11 cellular contexts compared by ENCODE assay signal in the genomic region with DNA sequence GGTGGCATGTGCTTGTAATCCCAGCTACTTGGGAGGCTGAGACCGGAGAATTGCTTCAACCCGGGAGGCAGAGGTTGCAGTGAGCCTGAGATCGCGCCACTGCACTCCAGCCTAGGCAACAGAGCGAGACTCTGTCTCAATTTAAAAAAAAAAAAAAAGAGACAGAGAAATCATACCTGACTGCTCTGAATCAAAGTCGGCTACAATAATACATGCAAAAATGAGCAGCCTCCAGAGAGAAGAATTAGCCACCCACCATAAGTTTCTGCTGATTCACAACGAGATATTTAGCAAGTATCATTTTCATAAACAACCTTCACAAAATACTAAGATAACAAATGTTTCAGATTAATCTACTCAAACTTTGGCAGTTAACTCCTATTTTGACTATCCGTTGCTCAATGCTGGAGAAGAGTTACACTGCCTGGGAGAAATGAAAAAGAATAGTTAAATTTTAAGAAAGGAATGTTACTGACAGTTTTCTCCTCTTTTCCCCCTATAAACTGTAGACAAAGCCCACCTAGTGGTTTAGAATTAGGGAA. TPM values are rescaled to one million over a fixed set of nuclear protein-coding genes. Genes with fewer than 3 reads are reported as not detected.
DNase-seq lines count a peak whose midpoint lies in the region; FAIRE-seq and TF ChIP-seq lines count a peak whose summit lies in the region.
"Had no signal": no experiment of that assay in that cellular context is flagged by ENCODE, and none has a peak within 500 bp of the region (broad histone marks: within the 10 kb centered on the region; RNA-seq: fewer than 3 reads in every experiment).

No MANE protein-coding gene starts in this region.

- no peak for TF ChIP-seq RAD21 in H1 (IDR thresholded peaks at IDR 0.05 in 1 of 2, conservative IDR thresholded peaks at IDR 0.05 in 1 of 2; ENCODE audit: low read depth in 2 of 2, low read length in 2 of 2)

- TF ChIP-seq CTCF in GM06990 (IDR thresholded peaks at IDR 0.05; ENCODE audit: insufficient read depth, low read length, poor library complexity, severe bottlenecking) (no peak), NB4 (IDR thresholded peaks at IDR 0.05; ENCODE audit: low read depth, low read length) (no peak), H1 (IDR thresholded peaks at IDR 0.05; ENCODE audit: control extremely low read depth in 1 of 3, insufficient read depth in 1 of 3, low read depth in 1 of 3, low read length in 3 of 3) (no peak), retinal pigment epithelial cell (conservative IDR thresholded peaks at IDR 0.05; ENCODE audit: low read depth, low read length) (no peak), CD14-positive monocyte (IDR thresholded peaks at IDR 0.05) (no peak)

- H3K4me1 ChIP-seq in H1 (replicated peaks in 1 of 4; ENCODE audit: control insufficient read depth in 3 of 4, insufficient read depth in 4 of 4, low read length in 3 of 4), result peaks cover 4 to 9% (median 6%) of the 10 kb centered on the region in 4 experiments; a peak in 6 of 7 replicates
- H3K4me1 ChIP-seq: ascending aorta had no signal

- no peak overlapping the region for H4K91ac ChIP-seq in H1 (replicated peaks; ENCODE audit: insufficient read length, low read length)

- H3K27me3 ChIP-seq in GM06990 (replicated peaks; ENCODE audit: control insufficient read depth, insufficient read depth, low read length), result peaks cover 3% of the 10 kb centered on the region
- H3K27me3 ChIP-seq in H1 (replicated peaks in 1 of 4; ENCODE audit: control insufficient read depth in 3 of 4, extremely low read depth in 1 of 4, insufficient read depth in 3 of 4, low read length in 3 of 4), result no peaks in the 10 kb centered on the region
- H3K27me3 ChIP-seq: ascending aorta, testis had no signal

- H4K8ac ChIP-seq in H1 (ENCODE audit: extremely low read depth, insufficient read depth, low read length), result no peak overlapping the region

- TF ChIP-seq POLR2A in NB4 (IDR thresholded peaks at IDR 0.05; ENCODE audit: extremely low read depth, insufficient read length) (no peak), H1 (IDR thresholded peaks at IDR 0.05; ENCODE audit: control extremely low read depth in 1 of 2, low read depth in 2 of 2, low read length in 2 of 2) (no peak)

- no peaks in the 10 kb centered on the region for H3K27me3 Mint-ChIP-seq in CD14-positive monocyte (ENCODE audit: low read depth in 3 of 3)

- H3K4ac ChIP-seq in H1 (replicated peaks; ENCODE audit: insufficient read length, low read depth, low read length), result no peak overlapping the region

- H2BK120ac ChIP-seq in H1 (replicated peaks; ENCODE audit: low read depth, low read length), result no peak overlapping the region

- peaks cover 8% of the 10 kb centered on the region for H3K23me2 ChIP-seq in H1 (ENCODE audit: low read depth, low read length)

- no peak overlapping the region for H4K5ac ChIP-seq in H1 (ENCODE audit: insufficient read length, low read depth, low read length)

- no peak overlapping the region for H2BK15ac ChIP-seq in H1 (ENCODE audit: low read length)

- no peak overlapping the region for H3K9ac ChIP-seq in H1 (replicated peaks in 1 of 4; ENCODE audit: extremely low read depth in 1 of 4, low read depth in 3 of 4, low read length in 3 of 4)

- no peak overlapping the region for H2AK5ac ChIP-seq in H1 (ENCODE audit: low read depth, low read length)

- H2BK12ac ChIP-seq in H1 (ENCODE audit: low read depth, low read length), result no peak overlapping the region

- H3K36me3 ChIP-seq in GM06990 (ENCODE audit: control insufficient read depth, insufficient read depth, low read length), result no peaks in the 10 kb centered on the region
- H3K36me3 ChIP-seq in H1 (ENCODE audit: control insufficient read depth in 2 of 4, insufficient read depth in 4 of 4, low read length in 3 of 4), result no peaks in the 10 kb centered on the region
- H3K36me3 ChIP-seq: ascending aorta had no signal

- no peak overlapping the region for H3K18ac ChIP-seq in H1 (ENCODE audit: extremely low read depth, low read length)

- H3K27ac ChIP-seq in H1 (ENCODE audit: low read depth, low read length), result no peak overlapping the region

- H3K4me3 ChIP-seq in GM06990 (replicated peaks; ENCODE audit: low read depth, low read length) (no peak overlapping the region), NB4 (ENCODE audit: low read depth, low read length) (peak overlapping the region; percentile 90), H1 (ENCODE audit: extremely low read depth in 1 of 4, insufficient read depth in 2 of 4, low read depth in 3 of 4, low read length in 4 of 4) (peak overlapping the region; percentile 1 to 92 (median 78); a peak in 6 of 8 replicates), retinal pigment epithelial cell (ENCODE audit: low read length) (peak overlapping the region; percentile 66)

- peaks cover 0 to 5% of the 10 kb centered on the region in 2 donors for H3K36me3 Mint-ChIP-seq in CD14-positive monocyte

- no peak overlapping the region for H2AFZ ChIP-seq in H1 (ENCODE audit: low read length)

- H3K9me3 Mint-ChIP-seq in CD14-positive monocyte, result peaks cover 0 to 2% (median 0%) of the 10 kb centered on the region in 7 donors

- POLR2A ChIA-PET in H1 (lab: Charles Lee; ENCODE audit: partially characterized antibody), result interaction anchor here (2.0 to 3.3 kb wide), 3 partner anchors 10 to 26 kb away, joined by 5 to 20 read pairs (median 17); no protein-coding TSS in a partner anchor

- no peaks in the 10 kb centered on the region for H3K9me3 ChIP-seq in H1 (ENCODE audit: insufficient read depth in 2 of 2, low read depth in 1 of 2, low read length in 1 of 2)
- H3K9me3 ChIP-seq: ascending aorta, testis had no signal

- H3K79me1 ChIP-seq in H1 (ENCODE audit: low read depth, low read length), result peaks cover 5% of the 10 kb centered on the region

- peak overlapping the region in 3 of 7 donors; percentile 22 to 89 (median 25) for H3K27ac Mint-ChIP-seq in CD14-positive monocyte

- peak; percentile 7 for DNase-seq in GM06990 (ENCODE audit: extremely low read depth, insufficient read length)
- DNase-seq in NB4 (ENCODE audit: low read depth), result peak; percentile 6
- no peak for DNase-seq in H1 (ENCODE audit: low read depth in 1 of 2, low spot score in 2 of 2)
- DNase-seq in retinal pigment epithelial cell (ENCODE audit: low read depth), result no peak
- no peak for DNase-seq in RCC 7860 (ENCODE audit: low spot score)
- DNase-seq in GM19238 (ENCODE audit: insufficient read length, low spot score), result no peak
- DNase-seq in CD14-positive monocyte (ENCODE audit: low spot score), result no peak
- DNase-seq: activated CD8-positive, alpha-beta memory T cell treated with anti-CD3 and anti-CD28 coated beads, Interleukin-2, amount 50 U/mL, for 48 hours; stimulated activated CD4-positive, alpha-beta T cell treated with anti-CD3 and anti-CD28 coated beads, Interleukin-4, amount 100 ng/mL, for 4 hours; testis had no signal

- no peak overlapping the region for H2BK20ac ChIP-seq in H1 (ENCODE audit: low read length)

- H4K20me1 ChIP-seq in H1 (replicated peaks in 1 of 2; ENCODE audit: control insufficient read depth in 1 of 2, insufficient read depth in 2 of 2, low read length in 2 of 2), result peaks cover 0 to 3% of the 10 kb centered on the region in 2 experiments

- no peak for TF ChIP-seq EP300 in H1 (IDR thresholded peaks at IDR 0.05; ENCODE audit: borderline replicate concordance in 1 of 2, low read depth in 2 of 2, low read length in 2 of 2)

- no peak overlapping the region for H3K4me3 Mint-ChIP-seq in CD14-positive monocyte

- WGBS in H1 (ENCODE audit: extremely low coverage in 1 of 2, insufficient coverage in 1 of 2, insufficient read length in 1 of 2, insufficient replicate concordance in 2 of 2, low coverage in 1 of 2, low lambda C conversion rate in 2 of 2, missing lambda C conversion rate in 1 of 2), 2 experiments, result 73% methylated on average over 8 of the region's 8 CpGs; no CpG with 5 or more reads in 1 of the 2 experiments

- intact Hi-C loops in CD14-positive monocyte (cut with micrococcal nuclease), result loop anchor here in 1 of 2 donors (2.0 to 10.0 kb wide), 2 partner anchors 35 to 959 kb away; a partner anchor contains a TSS

- H3K4me1 Mint-ChIP-seq in CD14-positive monocyte, result peaks cover 41% of the 10 kb centered on the region

- FAIRE-seq in H1 (lab: Jason Lieb, UNC) (no peak), RCC 7860 (lab: Jason Lieb, UNC) (no peak)

- H3K56ac ChIP-seq in H1 (replicated peaks; ENCODE audit: insufficient read length, low read depth, low read length), result peak overlapping the region; percentile 39

- no peak overlapping the region for H3K23ac ChIP-seq in H1 (ENCODE audit: insufficient read length)

- peaks cover 0 to 59% of the 10 kb centered on the region in 2 experiments; a peak in 3 of 4 replicates for H3K79me2 ChIP-seq in H1 (ENCODE audit: control insufficient read depth in 1 of 2, insufficient read depth in 2 of 2, low read length in 2 of 2)

- H3K14ac ChIP-seq in H1 (ENCODE audit: insufficient read length), result no peak overlapping the region

- H2BK5ac ChIP-seq in H1 (ENCODE audit: low read depth, low read length), result no peak overlapping the region

- CTCF ChIA-PET in H1 (lab: Charles Lee; ENCODE audit: partially characterized antibody), result interaction anchor here (0.9 to 2.8 kb wide), 3 partner anchors 17 to 36 kb away, joined by 3 to 18 read pairs (median 7); no protein-coding TSS in a partner anchor

- peak overlapping the region; percentile 91 to 94 for H3K4me2 ChIP-seq in H1 (ENCODE audit: insufficient read depth in 1 of 2, low read depth in 2 of 2, low read length in 2 of 2)

TF ChIP-seq in H1, 55 proteins besides CTCF, POLR2A, EP300 and RAD21 (continues in another document):
- no peak for TF ChIP-seq JUN (IDR thresholded peaks at IDR 0.05; ENCODE audit: low read depth, low read length)

RNA-seq across cellular contexts. Expression of a gene that starts 1.5 kb away (rescaled TPM):
- total RNA-seq in H1 (2021; fragmentation: NEBNext Ultra II Directional; extraction: Animal tissue kit (Norgen Biotek cat#: 25700)), result 74.9 and 77.1 TPM in 2 replicates
- 29.9 and 53.2 TPM in 2 replicates for polyA plus RNA-seq in H1 (2011; rRNA removed)
- polyA plus RNA-seq in H1 (2011; cell fraction: cytosol; rRNA removed), result 55.1 TPM
- polyA plus RNA-seq in H1 (2011; cell fraction: nucleus; rRNA removed), result 45.3 TPM
- 66.7 to 94.5 TPM (median 73.0 TPM) in 4 replicates for polyA plus RNA-seq in H1 (2012, experiment 1 of 2)
- 22.1 TPM for polyA plus RNA-seq in H1 (2012, experiment 2 of 2)
- polyA plus RNA-seq in H1 (2013, experiment 1 of 2), result 65.7 TPM
- polyA plus RNA-seq in H1 (2013, experiment 2 of 2), result 62.0 TPM
- polyA minus RNA-seq in H1 (2011; rRNA and poly(A)+ RNA removed), result 71.0 and 117 TPM in 2 replicates
- polyA minus RNA-seq in H1 (2011; cell fraction: cytosol; rRNA and poly(A)+ RNA removed), result 47.5 TPM
- polyA minus RNA-seq in H1 (2011; cell fraction: nucleus; rRNA and poly(A)+ RNA removed), result 77.0 TPM
- 1 to 10 TPM; 6.3 to 7.1 TPM for polyA plus RNA-seq in CD14-positive monocyte

RNA-seq across cellular contexts. Expression of a gene that starts 30.3 kb away (rescaled TPM):
- 44.6 and 50.6 TPM in 2 replicates for total RNA-seq in H1 (2021; fragmentation: NEBNext Ultra II Directional; extraction: Animal tissue kit (Norgen Biotek cat#: 25700))
- polyA plus RNA-seq in H1 (2011; rRNA removed) (19.1 and 31.1 TPM in 2 replicates), CD14-positive monocyte (10 to 100 TPM; 15.8 to 19.7 TPM)
- 29.7 TPM for polyA plus RNA-seq in H1 (2011; cell fraction: cytosol; rRNA removed)
- 4.6 TPM for polyA plus RNA-seq in H1 (2011; cell fraction: nucleus; rRNA removed)
- polyA plus RNA-seq in H1 (2012, experiment 1 of 2), result 29.2 to 60.2 TPM (median 32.2 TPM) in 4 replicates
- 2.7 TPM for polyA plus RNA-seq in H1 (2012, experiment 2 of 2)
- 28.5 TPM for polyA plus RNA-seq in H1 (2013, experiment 1 of 2)
- polyA plus RNA-seq in H1 (2013, experiment 2 of 2), result 29.3 TPM
- polyA minus RNA-seq in H1 (2011; rRNA and poly(A)+ RNA removed), result 16.7 and 26.9 TPM in 2 replicates
- 14.2 TPM for polyA minus RNA-seq in H1 (2011; cell fraction: cytosol; rRNA and poly(A)+ RNA removed)
- 17.6 TPM for polyA minus RNA-seq in H1 (2011; cell fraction: nucleus; rRNA and poly(A)+ RNA removed)

Comparison
In these comparisons a context has a peak if more than half of its experiments do, and no peak if none do; other contexts are left out.
1. DNase-seq: peak in GM06990 (single experiment) and NB4 (single experiment); none in H1 (0 of 2), retinal pigment epithelial cell (single experiment), RCC 7860 (single experiment), GM19238 (single experiment) and CD14-positive monocyte (single experiment).